ENCODE assay signal across 19 cellular contexts in the genomic region with DNA sequence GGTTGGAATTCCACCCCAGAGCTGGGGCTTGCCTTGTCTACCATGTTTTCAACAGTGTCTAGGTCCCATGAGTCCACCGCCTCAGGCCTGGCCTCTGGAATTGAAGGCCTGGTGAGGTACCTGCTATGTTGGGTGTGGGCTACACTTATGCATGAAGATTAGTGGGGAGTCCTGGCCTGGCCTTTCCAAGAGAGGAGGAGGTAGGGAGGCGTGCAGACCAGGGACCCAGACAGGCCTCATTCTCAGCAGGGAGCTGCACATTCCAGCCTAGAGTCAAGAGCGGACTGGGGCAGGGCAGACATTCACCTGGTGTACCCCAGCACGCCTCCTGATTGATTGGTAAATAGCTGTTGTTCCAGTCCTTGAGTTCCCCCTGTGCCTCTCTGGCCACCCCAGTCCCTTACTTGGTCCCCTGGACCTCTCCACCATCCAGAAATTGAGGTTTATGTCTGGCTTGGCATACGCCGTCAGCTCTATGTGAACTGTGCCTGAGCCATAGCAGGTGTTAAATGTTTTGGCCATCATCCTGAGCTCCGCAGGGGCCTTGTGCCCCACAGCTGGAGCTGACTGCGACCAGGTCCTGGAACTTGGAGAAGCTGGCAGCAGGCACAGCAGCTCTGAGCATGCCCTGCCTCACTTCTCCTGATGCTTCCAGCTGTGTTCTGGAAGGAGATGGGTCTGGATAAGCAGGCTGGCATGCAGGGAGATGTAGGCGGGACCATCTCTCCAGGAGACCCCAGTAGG. TPM values are rescaled to one million over a fixed set of nuclear protein-coding genes. Genes with fewer than 3 reads are reported as not detected.
DNase-seq lines count a peak whose midpoint lies in the region; ATAC-seq, FAIRE-seq and TF ChIP-seq lines count a peak whose summit lies in the region.
"Had no signal": no experiment of that assay in that cellular context is flagged by ENCODE, and none has a peak within 500 bp of the region (broad histone marks: within the 10 kb centered on the region; RNA-seq: fewer than 3 reads in every experiment).

No MANE protein-coding gene starts in this region.

- no peak overlapping the region for H4K5ac ChIP-seq in H1 (ENCODE audit: insufficient read length, low read depth, low read length)

- peak; percentile 78 for DNase-seq in COR-L47 (lab: John Stamatoyannopoulos, UW)
- peak; percentile 59 for DNase-seq in NCI-H146 (lab: John Stamatoyannopoulos, UW)
- no peak for DNase-seq in H1 (ENCODE audit: low read depth in 1 of 2, low spot score in 2 of 2)
- DNase-seq in sciatic nerve (ENCODE audit: low spot score) = peak; percentile 39
- DNase-seq in dermis blood vessel endothelial cell = no peak
- no peak for DNase-seq in activated naive CD4-positive, alpha-beta T cell treated with anti-CD3 and anti-CD28 coated beads, Interleukin-2, amount 50 U/mL, for 16 hours
- DNase-seq: Calu3; CD4-positive, alpha-beta memory T cell; HCEC 1CT; NCI-H1092 treated with DMSO at 0.1 percent for 48 hours; NCI-H1694; NCI-H226; NCI-H524; Right ventricle myocardium superior had no signal

- no peak for TF ChIP-seq POLR2A in H1 (IDR thresholded peaks at IDR 0.05; ENCODE audit: control extremely low read depth in 1 of 2, low read depth in 2 of 2, low read length in 2 of 2)

- H2BK12ac ChIP-seq in H1 (ENCODE audit: low read depth, low read length) = no peak overlapping the region

- peaks cover 3 to 18% (median 8%) of the 10 kb centered on the region in 4 experiments for H3K4me1 ChIP-seq in H1 (replicated peaks in 1 of 4; ENCODE audit: control insufficient read depth in 3 of 4, insufficient read depth in 4 of 4, low read length in 3 of 4)
- H3K4me1 ChIP-seq: A549 had no signal

- H3K9me3 ChIP-seq in H1 (ENCODE audit: insufficient read depth in 2 of 2, low read depth in 1 of 2, low read length in 1 of 2) = no peaks in the 10 kb centered on the region
- H3K9me3 ChIP-seq: A549, Peyer's patch had no signal

- no peak overlapping the region for H4K91ac ChIP-seq in H1 (replicated peaks; ENCODE audit: insufficient read length, low read length)

- H2BK120ac ChIP-seq in H1 (replicated peaks; ENCODE audit: low read depth, low read length) = no peak overlapping the region

- H4K20me1 ChIP-seq in H1 (replicated peaks in 1 of 2; ENCODE audit: control insufficient read depth in 1 of 2, insufficient read depth in 2 of 2, low read length in 2 of 2) = no peaks in the 10 kb centered on the region

- POLR2A ChIA-PET in H1 (lab: Charles Lee; ENCODE audit: partially characterized antibody) = interaction anchor here (1.1 to 4.1 kb wide), 8 partner anchors 8 to 117 kb away, joined by 3 to 17 read pairs (median 4); a partner anchor contains a TSS

- H3K4ac ChIP-seq in H1 (replicated peaks; ENCODE audit: insufficient read length, low read depth, low read length) = no peak overlapping the region

- H2BK15ac ChIP-seq in H1 (ENCODE audit: low read length) = 0 out of 2 replicates have a peak overlapping the region, but pooled peaks have one; percentile 72

- H3K23ac ChIP-seq in H1 (ENCODE audit: insufficient read length) = no peak overlapping the region

- no peak overlapping the region for H3K27ac ChIP-seq in H1 (ENCODE audit: low read depth, low read length)
- H3K27ac ChIP-seq: A549, Peyer's patch had no signal

- H2AK5ac ChIP-seq in H1 (ENCODE audit: low read depth, low read length) = 0 out of 2 replicates have a peak overlapping the region, but pooled peaks have one; percentile 46

- no peak overlapping the region for H3K56ac ChIP-seq in H1 (replicated peaks; ENCODE audit: insufficient read length, low read depth, low read length)

- H3K79me1 ChIP-seq in H1 (ENCODE audit: low read depth, low read length) = no peaks in the 10 kb centered on the region

- H3K27me3 ChIP-seq in H1 (replicated peaks in 1 of 4; ENCODE audit: control insufficient read depth in 3 of 4, extremely low read depth in 1 of 4, insufficient read depth in 3 of 4, low read length in 3 of 4) = peaks cover 0 to 7% (median 0%) of the 10 kb centered on the region in 4 experiments; a peak in 1 of 7 replicates
- H3K27me3 ChIP-seq: Peyer's patch had no signal

- H3K4me2 ChIP-seq in H1 (ENCODE audit: insufficient read depth in 1 of 2, low read depth in 2 of 2, low read length in 2 of 2) = no peak overlapping the region
- H3K4me2 ChIP-seq: A549 had no signal

- no peak for FAIRE-seq in H1 (lab: Jason Lieb, UNC)
- FAIRE-seq: A549, GM12892 had no signal

- H2BK20ac ChIP-seq in H1 (ENCODE audit: low read length) = no peak overlapping the region

- no peak for TF ChIP-seq EP300 in H1 (IDR thresholded peaks at IDR 0.05; ENCODE audit: borderline replicate concordance in 1 of 2, low read depth in 2 of 2, low read length in 2 of 2)

- TF ChIP-seq RAD21 in H1 (IDR thresholded peaks at IDR 0.05 in 1 of 2, conservative IDR thresholded peaks at IDR 0.05 in 1 of 2; ENCODE audit: low read depth in 2 of 2, low read length in 2 of 2) = no peak

- H3K23me2 ChIP-seq in H1 (ENCODE audit: low read depth, low read length) = no peaks in the 10 kb centered on the region; the same call in 1 of the 2 replicates

- no peak for ATAC-seq in sciatic nerve
- no peak for ATAC-seq in HG03045 (IDR thresholded peaks at IDR 0.05; ENCODE audit: unreplicated experiment)
- ATAC-seq in GM21737 (IDR thresholded peaks at IDR 0.05; ENCODE audit: unreplicated experiment) = no peak
- ATAC-seq: A549 had no signal

- no peak for TF ChIP-seq CTCF in H1 (IDR thresholded peaks at IDR 0.05; ENCODE audit: control extremely low read depth in 1 of 3, insufficient read depth in 1 of 3, low read depth in 1 of 3, low read length in 3 of 3)

- CTCF ChIA-PET in H1 (lab: Charles Lee; ENCODE audit: partially characterized antibody) = interaction anchor here (0.9 to 13.3 kb wide), 27 partner anchors 9 to 573 kb away, joined by 3 to 146 read pairs (median 4); a partner anchor contains a TSS

- H3K4me3 ChIP-seq in H1 (ENCODE audit: extremely low read depth in 1 of 4, insufficient read depth in 2 of 4, low read depth in 3 of 4, low read length in 4 of 4) = no peak overlapping the region
- H3K4me3 ChIP-seq: A549, Peyer's patch had no signal

- no peaks in the 10 kb centered on the region for H3K79me2 ChIP-seq in H1 (ENCODE audit: control insufficient read depth in 1 of 2, insufficient read depth in 2 of 2, low read length in 2 of 2)

- WGBS in H1 (ENCODE audit: extremely low coverage in 1 of 2, insufficient coverage in 1 of 2, insufficient read length in 1 of 2, insufficient replicate concordance in 2 of 2, low coverage in 1 of 2, low lambda C conversion rate in 2 of 2, missing lambda C conversion rate in 1 of 2), 2 experiments = 82% methylated on average over 9 of the region's 9 CpGs; no CpG with 5 or more reads in 1 of the 2 experiments

- H3K36me3 ChIP-seq in H1 (ENCODE audit: control insufficient read depth in 2 of 4, insufficient read depth in 4 of 4, low read length in 3 of 4) = no peaks in the 10 kb centered on the region
- H3K36me3 ChIP-seq: Peyer's patch had no signal

- intact Hi-C loops in sciatic nerve (cut with DNase I) = no loop called here

- no peak overlapping the region for H3K14ac ChIP-seq in H1 (ENCODE audit: insufficient read length)

- no peak overlapping the region for H4K8ac ChIP-seq in H1 (ENCODE audit: extremely low read depth, insufficient read depth, low read length)

- no peak overlapping the region for H2BK5ac ChIP-seq in H1 (ENCODE audit: low read depth, low read length)

- no peak overlapping the region for H2AFZ ChIP-seq in H1 (ENCODE audit: low read length)

- no peak overlapping the region for H3K18ac ChIP-seq in H1 (ENCODE audit: extremely low read depth, low read length)

- H3K9ac ChIP-seq in H1 (replicated peaks in 1 of 4; ENCODE audit: extremely low read depth in 1 of 4, low read depth in 3 of 4, low read length in 3 of 4) = no peak overlapping the region

TF ChIP-seq in H1, 55 proteins besides CTCF, POLR2A, EP300 and RAD21 (continues in another document):
- TF ChIP-seq JUN (IDR thresholded peaks at IDR 0.05; ENCODE audit: low read depth, low read length) (no peak), SRF (IDR thresholded peaks at IDR 0.05; ENCODE audit: low read depth, low read length) (no peak)

RNA-seq across cellular contexts. Expression of a gene that starts 8.2 kb away (rescaled TPM):
- 40.7 and 42.2 TPM in 2 replicates for total RNA-seq in H1 (2021; fragmentation: NEBNext Ultra II Directional; extraction: Animal tissue kit (Norgen Biotek cat#: 25700))
- 58.5 and 78.3 TPM in 2 replicates for polyA plus RNA-seq in H1 (2011; rRNA removed)
- 91.7 TPM for polyA plus RNA-seq in H1 (2011; cell fraction: cytosol; rRNA removed)
- polyA plus RNA-seq in H1 (2011; cell fraction: nucleus; rRNA removed) = 197 TPM
- polyA plus RNA-seq in H1 (2012, experiment 1 of 2) = 39.9 to 45.4 TPM (median 43.0 TPM) in 4 replicates
- polyA plus RNA-seq in H1 (2012, experiment 2 of 2) = 28.1 TPM
- polyA plus RNA-seq in H1 (2013, experiment 1 of 2) = 33.6 TPM
- polyA plus RNA-seq in H1 (2013, experiment 2 of 2) = 37.0 TPM
- polyA minus RNA-seq in H1 (2011; rRNA and poly(A)+ RNA removed) = 167 and 198 TPM in 2 replicates
- 42.9 TPM for polyA minus RNA-seq in H1 (2011; cell fraction: cytosol; rRNA and poly(A)+ RNA removed)
- polyA minus RNA-seq in H1 (2011; cell fraction: nucleus; rRNA and poly(A)+ RNA removed) = 91.6 TPM
- total RNA-seq in sciatic nerve = 155 TPM
- 5.8 and 10.9 TPM in 2 replicates for total RNA-seq in dermis blood vessel endothelial cell
- polyA plus RNA-seq: CD4-positive, alpha-beta memory T cell had no signal

Comparison
In these comparisons a context has a peak if more than half of its experiments do, and no peak if none do; other contexts are left out.
1. DNase-seq: peak in COR-L47 (single experiment), NCI-H146 (single experiment) and sciatic nerve (single experiment); none in H1 (0 of 2), dermis blood vessel endothelial cell (single experiment) and activated naive CD4-positive, alpha-beta T cell treated with anti-CD3 and anti-CD28 coated beads, Interleukin-2, amount 50 U/mL, for 16 hours (single experiment).